ENCODE assay signal across 24 cellular contexts in the genomic region with DNA sequence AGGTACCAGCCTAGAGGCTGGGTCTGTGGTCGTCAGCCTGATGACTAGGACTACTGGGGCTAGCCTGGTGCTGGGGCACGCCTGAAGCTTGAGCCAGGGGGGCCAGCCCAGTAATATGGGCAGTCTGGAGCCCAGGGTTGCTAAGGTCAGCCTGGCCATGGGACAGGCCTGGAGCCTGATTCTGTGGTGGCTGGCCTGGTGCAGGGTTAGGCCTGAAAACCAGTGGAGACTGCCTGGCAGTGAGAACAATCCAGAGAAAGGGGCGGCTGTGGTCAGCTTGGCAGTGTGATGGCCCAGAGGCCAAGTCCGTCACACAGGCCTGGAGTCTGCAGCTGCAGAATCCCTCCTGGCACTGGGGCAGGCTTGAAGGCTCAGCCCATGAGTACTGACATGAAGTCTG.
"Had no signal": no experiment of that assay in that cellular context is flagged by ENCODE, and none has a peak within 500 bp of the region (broad histone marks: within the 10 kb centered on the region; RNA-seq: fewer than 3 reads in every experiment).

No MANE protein-coding gene starts in this region.

- H3K27me3 Mint-ChIP-seq: dendritic cell treated with granulocyte-macrophage colony-stimulating factor and Interleukin-4, amounts not matched to agents 40 ng/mL and 50 ng/mL, for 4 days; effector memory CD8-positive, alpha-beta T cell; naive B cell; type B pancreatic cell had no signal

- H3K27ac ChIP-seq: epithelial cell of prostate, foreskin keratinocyte, hepatocyte, neutrophil, psoas muscle, right lobe of liver, skin epidermis, suprapubic skin, thyroid gland, vagina had no signal

- H3K27me3 ChIP-seq: foreskin keratinocyte, neutrophil, right lobe of liver, suprapubic skin, thyroid gland, vagina had no signal

- ATAC-seq: effector memory CD8-positive, alpha-beta T cell; foreskin keratinocyte; left colon; left ventricle myocardium superior; psoas muscle had no signal

- DNase-seq: effector memory CD8-positive, alpha-beta T cell; foreskin keratinocyte; head of caudate nucleus; left colon; left ventricle myocardium superior; mesendoderm; naive B cell; nephron progenitor cell; retina; stimulated activated CD4-positive, alpha-beta T cell treated with anti-CD3 and anti-CD28 coated beads, Interleukin-2, amount 100 ng/mL, for 24 hours; stimulated activated CD4-positive, alpha-beta T cell treated with anti-CD3 and anti-CD28 coated beads, Interleukin-4, amount 100 ng/mL, for 4 hours; stimulated activated naive CD4-positive, alpha-beta T cell; thyroid gland had no signal

- FAIRE-seq: colon had no signal

- H3K4me3 Mint-ChIP-seq: dendritic cell treated with granulocyte-macrophage colony-stimulating factor and Interleukin-4, amounts not matched to agents 40 ng/mL and 50 ng/mL, for 4 days; effector memory CD8-positive, alpha-beta T cell; naive B cell; nephron progenitor cell; type B pancreatic cell had no signal

- H3K27ac Mint-ChIP-seq: dendritic cell treated with granulocyte-macrophage colony-stimulating factor and Interleukin-4, amounts not matched to agents 40 ng/mL and 50 ng/mL, for 4 days; effector memory CD8-positive, alpha-beta T cell; naive B cell; nephron progenitor cell; type B pancreatic cell had no signal

- H3K36me3 ChIP-seq: neutrophil, right lobe of liver, suprapubic skin, thyroid gland, vagina had no signal

- H3K9me3 ChIP-seq: neutrophil, psoas muscle, right lobe of liver, thyroid gland, vagina had no signal

- H3K9me3 Mint-ChIP-seq: effector memory CD8-positive, alpha-beta T cell had no signal

- H3K4me1 Mint-ChIP-seq: naive B cell, nephron progenitor cell had no signal

- H3K4me3 ChIP-seq: hepatocyte, psoas muscle, right lobe of liver, skin epidermis, suprapubic skin, thyroid gland, vagina had no signal

- H3K36me3 Mint-ChIP-seq: naive B cell, type B pancreatic cell had no signal

- H3K4me1 ChIP-seq: foreskin keratinocyte, psoas muscle, right lobe of liver, suprapubic skin, thyroid gland, vagina had no signal
